In genomic region chr4:42280327-42281095, GRCh38 we compare ENCODE assay signal across 7 cellular contexts.
DNase-seq lines count a peak whose midpoint lies in the region; ATAC-seq and FAIRE-seq lines count a peak whose summit lies in the region.

No MANE protein-coding gene starts in this region.

- intact Hi-C loops in sciatic nerve (cut with DNase I), result no loop called here

- FAIRE-seq in GM19239 (lab: Jason Lieb, UNC), result peak; percentile 85

- no peak for ATAC-seq in GM19467 (IDR thresholded peaks at IDR 0.05; ENCODE audit: unreplicated experiment)
- no peak for ATAC-seq in sciatic nerve
- no peak for ATAC-seq in HG02884 (IDR thresholded peaks at IDR 0.05; ENCODE audit: unreplicated experiment)

- DNase-seq in DMS114 treated with DMSO at 0.1 percent for 48 hours (lab: John Stamatoyannopoulos, UW; ENCODE audit: unreplicated experiment) (peak; percentile 11), GM19239 (ENCODE audit: insufficient read length, low spot score) (no peak), RPMI8226 (peak; percentile 33), hepatic stellate cell (ENCODE audit: low spot score) (peak; percentile 45), sciatic nerve (ENCODE audit: low spot score) (no peak)

Comparison
In these comparisons a context has a peak if more than half of its experiments do, and no peak if none do; other contexts are left out.
1. DNase-seq: peak in DMS114 treated with DMSO at 0.1 percent for 48 hours (single experiment), RPMI8226 (single experiment) and hepatic stellate cell (single experiment); none in GM19239 (single experiment) and sciatic nerve (single experiment).